Comparison of ENCODE assay signal across 9 cellular contexts in the genomic region with DNA sequence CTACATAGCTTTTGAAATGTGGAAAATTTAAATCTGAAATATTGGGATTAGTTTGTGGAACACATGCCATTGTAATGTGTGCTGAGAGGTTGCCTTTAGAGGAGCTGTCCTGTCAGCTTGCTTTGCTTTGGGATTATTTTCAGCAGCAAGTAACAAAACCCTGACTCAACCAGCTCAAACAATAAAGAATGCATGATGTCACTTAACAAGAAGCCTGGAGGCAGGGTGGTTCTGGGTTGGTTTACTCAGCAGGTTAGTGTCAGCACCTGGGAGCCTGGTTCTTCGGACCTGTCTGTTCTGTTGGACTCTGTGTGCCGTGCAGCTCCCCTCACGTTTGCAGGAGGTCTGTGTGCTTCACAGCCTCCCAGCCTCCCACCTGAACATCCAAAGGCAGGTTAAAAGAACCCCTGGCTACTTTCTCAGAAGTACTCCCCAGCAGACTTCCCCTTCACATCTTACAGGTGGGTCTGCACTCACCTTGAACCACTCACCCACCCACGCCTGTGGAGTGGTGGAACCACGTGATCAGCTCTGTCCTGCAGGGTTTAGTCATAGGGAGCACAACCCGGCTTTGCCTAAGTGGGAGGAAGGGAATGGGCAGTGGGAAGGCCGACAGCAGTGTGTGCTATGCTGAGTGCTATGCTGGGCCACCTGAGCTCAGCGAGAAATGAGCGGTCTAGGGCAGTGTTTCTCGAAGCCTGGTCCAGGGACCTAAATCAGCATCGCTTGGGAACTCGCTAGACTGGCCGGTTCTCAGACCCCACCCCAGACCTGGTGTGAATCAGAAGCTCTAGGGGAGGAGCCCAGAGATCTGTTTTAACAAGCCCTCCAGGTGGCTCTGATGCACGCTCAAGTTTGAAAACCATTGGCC. TPM values are rescaled to one million over a fixed set of nuclear protein-coding genes. Genes with fewer than 3 reads are reported as not detected.
DNase-seq lines count a peak whose midpoint lies in the region; ATAC-seq, FAIRE-seq and TF ChIP-seq lines count a peak whose summit lies in the region.
"Had no signal": no experiment of that assay in that cellular context is flagged by ENCODE, and none has a peak within 500 bp of the region (broad histone marks: within the 10 kb centered on the region; RNA-seq: fewer than 3 reads in every experiment).

No MANE protein-coding gene starts in this region.

- no peaks in the 10 kb centered on the region for H3K36me3 ChIP-seq in left ventricle myocardium inferior

- no peak for DNase-seq in left ventricle myocardium inferior
- DNase-seq in Right ventricle myocardium inferior (ENCODE audit: missing footprints) = no peak
- peak; percentile 35 for DNase-seq in WTC11 (ENCODE audit: low spot score)
- peak; percentile 83 for DNase-seq in fibroblast of the aortic adventitia (ENCODE audit: low read depth)
- DNase-seq in SHP77 (lab: John Stamatoyannopoulos, UW) = no peak
- no peak for DNase-seq in frontal cortex (ENCODE audit: low spot score in 2 of 2)

- intact Hi-C loops in left ventricle myocardium inferior (cut with micrococcal nuclease) (no loop called here), Right ventricle myocardium inferior (cut with DNase I) (loop anchor here (5.0 kb wide), 2 partner anchors 51 to 66 kb away; no protein-coding TSS in a partner anchor)

- no peak for FAIRE-seq in frontal cortex (lab: Jason Lieb, UNC)
- FAIRE-seq: endometrium had no signal

- POLR2A ChIA-PET in WTC11 (lab: Charles Lee) = interaction anchor here (0.6 to 2.2 kb wide), 5 partner anchors 9 to 78 kb away, joined by 3 to 6 read pairs (median 3); partner anchors contain the start of gene TMEM131L

- H3K9me3 Mint-ChIP-seq in WTC11 = no peaks in the 10 kb centered on the region

- H3K4me1 Mint-ChIP-seq in WTC11 = peaks cover 60% of the 10 kb centered on the region

- no peaks in the 10 kb centered on the region for H3K27me3 Mint-ChIP-seq in WTC11 (ENCODE audit: low read depth)

- H3K4me3 ChIP-seq in left ventricle myocardium inferior (no peak overlapping the region), fibroblast of the aortic adventitia (ENCODE audit: low read depth, low read length) (no peak overlapping the region), skin epidermis (no peak overlapping the region)

- H3K36me3 Mint-ChIP-seq in WTC11 = peaks cover 3% of the 10 kb centered on the region; the same call in 1 of the 2 replicates

- no peak overlapping the region for H3K4me3 Mint-ChIP-seq in WTC11

- ATAC-seq in Right ventricle myocardium inferior = no peak
- ATAC-seq in WTC11 = peak; percentile 54
- ATAC-seq in GM18498 (IDR thresholded peaks at IDR 0.05; ENCODE audit: unreplicated experiment) = no peak

- peak overlapping the region; percentile 86 for H3K27ac ChIP-seq in left ventricle myocardium inferior (replicated peaks)
- H3K27ac ChIP-seq in skin epidermis = peak overlapping the region; percentile 1 to 91 (median 77)

- H3K27ac Mint-ChIP-seq in WTC11 = peak overlapping the region; percentile 98

- CTCF ChIA-PET in WTC11 (lab: Charles Lee) = interaction anchor here (0.6 to 1.5 kb wide), 7 partner anchors 20 to 282 kb away, joined by 3 to 4 read pairs (median 3); partner anchors contain the start of gene TMEM131L

- TF ChIP-seq CTCF in left ventricle myocardium inferior (IDR thresholded peaks at IDR 0.05; ENCODE audit: borderline replicate concordance) = no peak
- no peak for TF ChIP-seq CTCF in WTC11 (IDR thresholded peaks at IDR 0.05)
- no peak for TF ChIP-seq CTCF in fibroblast of the aortic adventitia (IDR thresholded peaks at IDR 0.05; ENCODE audit: insufficient read depth, low read length)

- H3K4me1 ChIP-seq in left ventricle myocardium inferior = peaks cover 72% of the 10 kb centered on the region

- H3K27me3 ChIP-seq in left ventricle myocardium inferior (ENCODE audit: low read depth) = no peaks in the 10 kb centered on the region

- H3K9me3 ChIP-seq in left ventricle myocardium inferior (replicated peaks) = no peaks in the 10 kb centered on the region

TF ChIP-seq in WTC11, 78 proteins besides CTCF, POLR2A, EP300 and RAD21 (continues in another document):
- TF ChIP-seq, protein P1, sequence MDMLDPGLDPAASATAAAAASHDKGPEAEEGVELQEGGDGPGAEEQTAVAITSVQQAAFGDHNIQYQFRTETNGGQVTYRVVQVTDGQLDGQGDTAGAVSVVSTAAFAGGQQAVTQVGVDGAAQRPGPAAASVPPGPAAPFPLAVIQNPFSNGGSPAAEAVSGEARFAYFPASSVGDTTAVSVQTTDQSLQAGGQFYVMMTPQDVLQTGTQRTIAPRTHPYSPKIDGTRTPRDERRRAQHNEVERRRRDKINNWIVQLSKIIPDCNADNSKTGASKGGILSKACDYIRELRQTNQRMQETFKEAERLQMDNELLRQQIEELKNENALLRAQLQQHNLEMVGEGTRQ (CRISPR knock-in tag; IDR thresholded peaks at IDR 0.05) = peak; percentile 41; the same call in 1 of the 2 replicates
- TF ChIP-seq NFATC4 (CRISPR knock-in tag; IDR thresholded peaks at IDR 0.05) (no peak), PRRX2 (CRISPR knock-in tag; IDR thresholded peaks at IDR 0.05) (no peak), ZNF219 (CRISPR knock-in tag; IDR thresholded peaks at IDR 0.05; ENCODE audit: borderline replicate concordance) (no peak), TEAD1 (CRISPR knock-in tag; IDR thresholded peaks at IDR 0.05) (0 out of 2 replicates have a peak, but pooled peaks have one; percentile 20), ZSCAN18 (CRISPR knock-in tag; IDR thresholded peaks at IDR 0.05) (no peak), ETV6 (CRISPR knock-in tag; IDR thresholded peaks at IDR 0.05) (no peak), ZNF121 (CRISPR knock-in tag; IDR thresholded peaks at IDR 0.05) (peak; percentile 57; the same call in 1 of the 2 replicates)
- TF ChIP-seq, protein P2, sequence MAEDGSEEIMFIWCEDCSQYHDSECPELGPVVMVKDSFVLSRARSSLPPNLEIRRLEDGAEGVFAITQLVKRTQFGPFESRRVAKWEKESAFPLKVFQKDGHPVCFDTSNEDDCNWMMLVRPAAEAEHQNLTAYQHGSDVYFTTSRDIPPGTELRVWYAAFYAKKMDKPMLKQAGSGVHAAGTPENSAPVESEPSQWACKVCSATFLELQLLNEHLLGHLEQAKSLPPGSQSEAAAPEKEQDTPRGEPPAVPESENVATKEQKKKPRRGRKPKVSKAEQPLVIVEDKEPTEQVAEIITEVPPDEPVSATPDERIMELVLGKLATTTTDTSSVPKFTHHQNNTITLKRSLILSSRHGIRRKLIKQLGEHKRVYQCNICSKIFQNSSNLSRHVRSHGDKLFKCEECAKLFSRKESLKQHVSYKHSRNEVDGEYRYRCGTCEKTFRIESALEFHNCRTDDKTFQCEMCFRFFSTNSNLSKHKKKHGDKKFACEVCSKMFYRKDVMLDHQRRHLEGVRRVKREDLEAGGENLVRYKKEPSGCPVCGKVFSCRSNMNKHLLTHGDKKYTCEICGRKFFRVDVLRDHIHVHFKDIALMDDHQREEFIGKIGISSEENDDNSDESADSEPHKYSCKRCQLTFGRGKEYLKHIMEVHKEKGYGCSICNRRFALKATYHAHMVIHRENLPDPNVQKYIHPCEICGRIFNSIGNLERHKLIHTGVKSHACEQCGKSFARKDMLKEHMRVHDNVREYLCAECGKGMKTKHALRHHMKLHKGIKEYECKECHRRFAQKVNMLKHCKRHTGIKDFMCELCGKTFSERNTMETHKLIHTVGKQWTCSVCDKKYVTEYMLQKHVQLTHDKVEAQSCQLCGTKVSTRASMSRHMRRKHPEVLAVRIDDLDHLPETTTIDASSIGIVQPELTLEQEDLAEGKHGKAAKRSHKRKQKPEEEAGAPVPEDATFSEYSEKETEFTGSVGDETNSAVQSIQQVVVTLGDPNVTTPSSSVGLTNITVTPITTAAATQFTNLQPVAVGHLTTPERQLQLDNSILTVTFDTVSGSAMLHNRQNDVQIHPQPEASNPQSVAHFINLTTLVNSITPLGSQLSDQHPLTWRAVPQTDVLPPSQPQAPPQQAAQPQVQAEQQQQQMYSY (CRISPR knock-in tag; IDR thresholded peaks at IDR 0.05) = no peak
- TF ChIP-seq, protein P3, sequence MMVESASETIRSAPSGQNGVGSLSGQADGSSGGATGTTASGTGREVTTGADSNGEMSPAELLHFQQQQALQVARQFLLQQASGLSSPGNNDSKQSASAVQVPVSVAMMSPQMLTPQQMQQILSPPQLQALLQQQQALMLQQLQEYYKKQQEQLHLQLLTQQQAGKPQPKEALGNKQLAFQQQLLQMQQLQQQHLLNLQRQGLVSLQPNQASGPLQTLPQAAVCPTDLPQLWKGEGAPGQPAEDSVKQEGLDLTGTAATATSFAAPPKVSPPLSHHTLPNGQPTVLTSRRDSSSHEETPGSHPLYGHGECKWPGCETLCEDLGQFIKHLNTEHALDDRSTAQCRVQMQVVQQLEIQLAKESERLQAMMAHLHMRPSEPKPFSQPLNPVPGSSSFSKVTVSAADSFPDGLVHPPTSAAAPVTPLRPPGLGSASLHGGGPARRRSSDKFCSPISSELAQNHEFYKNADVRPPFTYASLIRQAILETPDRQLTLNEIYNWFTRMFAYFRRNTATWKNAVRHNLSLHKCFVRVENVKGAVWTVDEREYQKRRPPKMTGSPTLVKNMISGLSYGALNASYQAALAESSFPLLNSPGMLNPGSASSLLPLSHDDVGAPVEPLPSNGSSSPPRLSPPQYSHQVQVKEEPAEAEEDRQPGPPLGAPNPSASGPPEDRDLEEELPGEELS (CRISPR knock-in tag; IDR thresholded peaks at IDR 0.05) = no peak

RNA-seq across cellular contexts. Expression of gene TMEM131L, which starts 20.4 kb away (rescaled TPM):
- total RNA-seq in left ventricle myocardium inferior = 14.9 TPM
- total RNA-seq in Right ventricle myocardium inferior = 14.4 TPM
- total RNA-seq in WTC11 (2021) = 18.1 to 26.7 TPM (median 19.2 TPM) in 3 replicates
- 8.7 and 10.8 TPM in 2 replicates for total RNA-seq in fibroblast of the aortic adventitia (ENCODE audit: low replicate concordance)
- 42.4 TPM for total RNA-seq in frontal cortex

Comparison
In these comparisons a context has a peak if more than half of its experiments do, and no peak if none do; other contexts are left out.
1. DNase-seq: peak in WTC11 (single experiment) and fibroblast of the aortic adventitia (single experiment); none in left ventricle myocardium inferior (single experiment), Right ventricle myocardium inferior (single experiment), SHP77 (0 of 2) and frontal cortex (0 of 2).